In genomic region chr2:226423498-226423960, GRCh38 we compare ENCODE assay signal across 9 cellular contexts.
DNase-seq lines count a peak whose midpoint lies in the region; ATAC-seq and TF ChIP-seq lines count a peak whose summit lies in the region.
"Had no signal": no experiment of that assay in that cellular context is flagged by ENCODE, and none has a peak within 500 bp of the region (broad histone marks: within the 10 kb centered on the region; RNA-seq: fewer than 3 reads in every experiment).

No MANE protein-coding gene starts in this region.

- peak; percentile 30 for DNase-seq in RPMI8226
- DNase-seq in activated naive CD4-positive, alpha-beta T cell treated with Interleukin-2 at 50 U/mL for 16 hours = peak; percentile 57
- DNase-seq in mucosa of descending colon = peak in 2 of 3 donors; percentile 11 to 40
- peak; percentile 35 for DNase-seq in stimulated activated naive CD4-positive, alpha-beta T cell treated with Interleukin-2 at 50 U/mL for 16 hours (lab: John Stamatoyannopoulos, UW)
- DNase-seq in effector CD4-positive, alpha-beta T cell = no peak
- no peak for DNase-seq in DMS114 treated with DMSO at 0.1 percent for 48 hours (lab: John Stamatoyannopoulos, UW; ENCODE audit: unreplicated experiment)

- no peak for TF ChIP-seq CTCF in mucosa of descending colon (IDR thresholded peaks at IDR 0.05)

- no peaks in the 10 kb centered on the region for H3K36me3 ChIP-seq in mucosa of descending colon (ENCODE audit: low read depth)
- H3K36me3 ChIP-seq: heart left ventricle had no signal

- no peak overlapping the region for H3K4me3 ChIP-seq in mucosa of descending colon

- no peaks in the 10 kb centered on the region for H3K4me1 ChIP-seq in mucosa of descending colon (ENCODE audit: low read depth)

- H3K9me3 ChIP-seq in mucosa of descending colon = no peaks in the 10 kb centered on the region
- H3K9me3 ChIP-seq: heart left ventricle had no signal

- intact Hi-C loops in mucosa of descending colon (cut with DNase I, micrococcal nuclease) = no loop called here

- ATAC-seq in GM18499 (IDR thresholded peaks at IDR 0.05; ENCODE audit: insufficient read depth, unreplicated experiment) (peak; percentile 92), HG02852 (IDR thresholded peaks at IDR 0.05; ENCODE audit: unreplicated experiment) (peak; percentile 84), mucosa of descending colon (peak; percentile 60)

Comparison
In these comparisons a context has a peak if more than half of its experiments do, and no peak if none do; other contexts are left out.
1. DNase-seq: peak in RPMI8226 (single experiment), activated naive CD4-positive, alpha-beta T cell treated with Interleukin-2 at 50 U/mL for 16 hours (single experiment), mucosa of descending colon (2 of 3) and stimulated activated naive CD4-positive, alpha-beta T cell treated with Interleukin-2 at 50 U/mL for 16 hours (single experiment); none in effector CD4-positive, alpha-beta T cell (single experiment) and DMS114 treated with DMSO at 0.1 percent for 48 hours (single experiment).
2. Peak in every context shown above with its lines, with median percentiles within 50 percentile points of each other: ATAC-seq.